ENCODE assay signal across 17 cellular contexts in the genomic region with DNA sequence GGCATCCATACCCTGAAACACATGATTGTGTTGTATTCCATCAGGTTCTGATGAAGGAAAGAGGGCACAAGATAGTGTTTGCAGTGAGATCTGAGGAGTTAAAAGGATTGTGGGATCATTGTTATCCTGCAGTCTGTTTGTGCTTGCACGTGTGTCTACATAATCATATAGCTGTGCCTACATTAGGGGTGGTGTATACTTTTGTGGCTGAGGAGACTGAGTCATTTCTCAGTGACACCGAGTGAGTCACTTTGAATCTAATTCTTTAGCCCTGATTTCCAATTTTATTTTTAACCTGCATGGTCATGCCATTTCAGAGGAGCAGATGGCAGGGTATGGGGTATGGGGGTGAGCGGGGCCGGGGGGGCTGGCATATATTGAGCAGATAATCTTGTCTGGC.
DNase-seq lines count a peak whose midpoint lies in the region; FAIRE-seq and TF ChIP-seq lines count a peak whose summit lies in the region.
"Had no signal": no experiment of that assay in that cellular context is flagged by ENCODE, and none has a peak within 500 bp of the region (broad histone marks: within the 10 kb centered on the region; RNA-seq: fewer than 3 reads in every experiment).

No MANE protein-coding gene starts in this region.

- TF ChIP-seq CTCF in bronchial epithelial cell (IDR thresholded peaks at IDR 0.05; ENCODE audit: insufficient read depth, low read length, severe bottlenecking) (no peak), GM13976 (IDR thresholded peaks at IDR 0.05; ENCODE audit: borderline replicate concordance, control extremely low read depth, extremely low read depth, insufficient read depth, missing control alignments) (no peak)

- no peaks in the 10 kb centered on the region for H3K27me3 ChIP-seq in bronchial epithelial cell (ENCODE audit: control insufficient read depth, insufficient read depth, low read length)
- H3K27me3 ChIP-seq: spleen had no signal

- FAIRE-seq in bronchial epithelial cell (lab: Jason Lieb, UNC) (peak; percentile 81), GM19239 (lab: Jason Lieb, UNC) (no peak)
- FAIRE-seq: K562 had no signal

- no peak overlapping the region for H3K4me3 ChIP-seq in bronchial epithelial cell (ENCODE audit: low read depth, low read length)
- H3K4me3 ChIP-seq: K562, spleen had no signal

- in situ Hi-C loops in Caki2 (cut with HindIII; ENCODE audit: low pct_unique_long_range_greater_than_20kb, low sequenced_read_pairs), result no loop called here
- in situ Hi-C loops in GM13976 (cut with MboI; ENCODE audit: low sequenced_read_pairs, unreplicated experiment), result no loop called here

- peak; percentile 25 for DNase-seq in Caki2 (ENCODE audit: low read depth)
- DNase-seq in LHCN-M2 (ENCODE audit: low read depth), result peak; percentile 66
- DNase-seq in bronchial epithelial cell (ENCODE audit: low read depth), result peak; percentile 90
- DNase-seq in kidney tubule cell (ENCODE audit: low spot score), result peak; percentile 68
- DNase-seq in stimulated activated CD4-positive, alpha-beta T cell treated with anti-CD3 and anti-CD28 coated beads, Interleukin-4, amount 100 ng/mL, for 4 hours, result no peak
- DNase-seq in GM19239 (ENCODE audit: insufficient read length, low spot score), result no peak
- DNase-seq in stimulated activated CD4-positive, alpha-beta T cell treated with anti-CD3 and anti-CD28 coated beads, Interleukin-2, amount 100 ng/mL, for 48 hours, result no peak
- no peak for DNase-seq in GM13976 (ENCODE audit: low spot score)
- DNase-seq: activated CD8-positive, alpha-beta T cell treated with anti-CD3 and anti-CD28 coated beads for 36 hours; effector CD8-positive, alpha-beta T cell; glutamatergic neuron; islet precursor cell; midbrain; NCI-H1417; NCI-H226; spleen had no signal

- no peaks in the 10 kb centered on the region for H3K36me3 ChIP-seq in bronchial epithelial cell (ENCODE audit: control insufficient read depth, insufficient read depth, low read length)
- H3K36me3 ChIP-seq: spleen had no signal

Comparison
In these comparisons a context has a peak if more than half of its experiments do, and no peak if none do; other contexts are left out.
1. DNase-seq: peak in Caki2 (single experiment), LHCN-M2 (single experiment), bronchial epithelial cell (single experiment) and kidney tubule cell (single experiment); none in stimulated activated CD4-positive, alpha-beta T cell treated with anti-CD3 and anti-CD28 coated beads, Interleukin-4, amount 100 ng/mL, for 4 hours (0 of 2), GM19239 (single experiment), stimulated activated CD4-positive, alpha-beta T cell treated with anti-CD3 and anti-CD28 coated beads, Interleukin-2, amount 100 ng/mL, for 48 hours (0 of 2) and GM13976 (single experiment).